Comparison of ENCODE assay signal across 20 cellular contexts in the genomic region with DNA sequence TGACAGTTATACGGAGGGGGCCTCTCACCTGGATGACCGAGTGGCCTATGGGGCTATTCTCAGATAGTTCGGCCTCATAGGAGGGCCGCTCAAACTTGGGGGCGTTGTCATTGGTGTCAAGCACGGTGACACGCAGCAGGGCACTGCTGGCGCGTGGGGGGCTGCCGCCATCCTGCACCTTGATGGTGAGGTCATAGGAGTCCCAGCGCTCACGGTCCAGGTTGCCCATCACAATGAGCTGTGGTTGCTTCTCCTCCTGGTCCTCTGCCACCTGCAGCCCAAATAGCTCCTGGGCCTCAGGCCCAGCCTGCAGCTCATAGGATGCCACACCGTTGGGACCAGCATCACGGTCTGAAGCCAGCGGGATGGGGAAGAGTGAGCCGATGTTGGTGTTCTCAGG. TPM values are rescaled to one million over a fixed set of nuclear protein-coding genes. Genes with fewer than 3 reads are reported as not detected.
"Had no signal": no experiment of that assay in that cellular context is flagged by ENCODE, and none has a peak within 500 bp of the region (broad histone marks: within the 10 kb centered on the region; RNA-seq: fewer than 3 reads in every experiment).

No MANE protein-coding gene starts in this region.

- H3K27ac Mint-ChIP-seq: activated B cell treated with CpG ODN at 0.5 μM for 24 hours; activated CD8-positive, alpha-beta T cell treated with anti-CD3 and anti-CD28 coated beads, Interleukin-2, amount 10 ng/mL, durations not matched to agents 7 days and 5 days; activated naive CD4-positive, alpha-beta T cell treated with anti-CD3 and anti-CD28 coated beads, Interleukin-2, amount 10 ng/mL, durations not matched to agents 7 days and 5 days; activated T-cell treated with anti-CD3 and anti-CD28 coated beads, Interleukin-2, amount 50 U/mL, for 24 hours; activated T-helper 2 cell treated with anti-CD3 and anti-CD28 coated beads, Interferon-gamma antibody, Interleukin-2, Interleukin-4, amounts not matched to agents 10 μg/mL and 5 μg/mL and 100 μg/mL, durations not matched to agents 14 hours and 24 hours and 36 hours; dendritic cell treated with granulocyte-macrophage colony-stimulating factor and Interleukin-4, amounts not matched to agents 40 ng/mL and 50 ng/mL, for 4 days; T-cell had no signal

- H3K27me3 ChIP-seq: hepatocyte had no signal

- DNase-seq: activated B cell treated with CpG ODN at 0.5 μM for 24 hours; activated CD4-positive, alpha-beta T cell treated with anti-CD3 and anti-CD28 coated beads for 4 hours; activated CD8-positive, alpha-beta T cell treated with anti-CD3 and anti-CD28 coated beads, Interleukin-2, amount 10 ng/mL, durations not matched to agents 7 days and 5 days; activated naive CD4-positive, alpha-beta T cell treated with anti-CD3 and anti-CD28 coated beads, Interleukin-2, amount 10 ng/mL, durations not matched to agents 7 days and 5 days; cerebellar nuclear complex; effector memory CD4-positive, alpha-beta T cell; foreskin fibroblast; psoas muscle; right cardiac atrium; stimulated activated CD4-positive, alpha-beta T cell treated with anti-CD3 and anti-CD28 coated beads, Interleukin-15, amount 100 ng/mL, for 24 hours; stimulated activated CD4-positive, alpha-beta T cell treated with anti-CD3 and anti-CD28 coated beads, Interleukin-2, amount 100 ng/mL, for 48 hours; T-cell had no signal

- H3K4me1 Mint-ChIP-seq: activated B cell treated with CpG ODN at 0.5 μM for 24 hours; activated naive CD4-positive, alpha-beta T cell treated with anti-CD3 and anti-CD28 coated beads, Interleukin-2, amount 10 ng/mL, durations not matched to agents 7 days and 5 days; T-cell had no signal

- ATAC-seq: activated CD8-positive, alpha-beta T cell treated with anti-CD3 and anti-CD28 coated beads, Interleukin-2, amount 10 ng/mL, durations not matched to agents 7 days and 5 days; psoas muscle; right cardiac atrium; SK-N-SH treated with all-trans-retinoic acid at 6 μM for 48 hours; T-cell had no signal

- H3K4me1 ChIP-seq: psoas muscle had no signal

- FAIRE-seq: astrocyte, endothelial cell of umbilical vein had no signal

- H3K9me3 ChIP-seq: psoas muscle had no signal

- H3K27ac ChIP-seq: hepatocyte, psoas muscle had no signal

- H3K4me3 Mint-ChIP-seq: activated B cell treated with CpG ODN at 0.5 μM for 24 hours; activated CD8-positive, alpha-beta T cell treated with anti-CD3 and anti-CD28 coated beads, Interleukin-2, amount 10 ng/mL, durations not matched to agents 7 days and 5 days; activated naive CD4-positive, alpha-beta T cell treated with anti-CD3 and anti-CD28 coated beads, Interleukin-2, amount 10 ng/mL, durations not matched to agents 7 days and 5 days; activated T-cell treated with anti-CD3 and anti-CD28 coated beads, Interleukin-2, amount 50 U/mL, for 24 hours; dendritic cell treated with granulocyte-macrophage colony-stimulating factor and Interleukin-4, amounts not matched to agents 40 ng/mL and 50 ng/mL, for 4 days; T-cell had no signal

- H3K4me3 ChIP-seq: hepatocyte, lung, psoas muscle had no signal

- H3K36me3 Mint-ChIP-seq: activated naive CD4-positive, alpha-beta T cell treated with anti-CD3 and anti-CD28 coated beads, Interleukin-2, amount 10 ng/mL, durations not matched to agents 7 days and 5 days; T-cell had no signal

- H3K9me3 Mint-ChIP-seq: activated B cell treated with CpG ODN at 0.5 μM for 24 hours; activated naive CD4-positive, alpha-beta T cell treated with anti-CD3 and anti-CD28 coated beads, Interleukin-2, amount 10 ng/mL, durations not matched to agents 7 days and 5 days; activated T-cell treated with anti-CD3 and anti-CD28 coated beads, Interleukin-2, amount 50 U/mL, for 24 hours; activated T-helper 2 cell treated with anti-CD3 and anti-CD28 coated beads, Interferon-gamma antibody, Interleukin-2, Interleukin-4, amounts not matched to agents 10 μg/mL and 5 μg/mL and 100 μg/mL, durations not matched to agents 14 hours and 24 hours and 36 hours; dendritic cell treated with granulocyte-macrophage colony-stimulating factor and Interleukin-4, amounts not matched to agents 40 ng/mL and 50 ng/mL, for 4 days; T-cell had no signal

RNA-seq across cellular contexts. Expression of a gene that starts 9.7 kb away (rescaled TPM):
- total RNA-seq: activated B cell treated with CpG ODN at 0.5 μM for 24 hours; activated CD8-positive, alpha-beta T cell treated with anti-CD3 and anti-CD28 coated beads, Interleukin-2, amount 10 ng/mL, durations not matched to agents 7 days and 5 days; activated T-helper 2 cell treated with anti-CD3 and anti-CD28 coated beads, Interferon-gamma antibody, Interleukin-2, Interleukin-4, amounts not matched to agents 10 μg/mL and 5 μg/mL and 100 μg/mL, durations not matched to agents 14 hours and 24 hours and 36 hours had no signal
